Comparison of ENCODE assay signal across 15 cellular contexts in genomic region chr11:27058456-27058855, GRCh38. TPM values are rescaled to one million over a fixed set of nuclear protein-coding genes. Genes with fewer than 3 reads are reported as not detected.
"Had no signal": no experiment of that assay in that cellular context is flagged by ENCODE, and none has a peak within 500 bp of the region (broad histone marks: within the 10 kb centered on the region; RNA-seq: fewer than 3 reads in every experiment).

No MANE protein-coding gene starts in this region.

- H3K9me3 ChIP-seq: sigmoid colon had no signal

- H3K36me3 ChIP-seq: sigmoid colon had no signal

- H3K27me3 Mint-ChIP-seq: activated B cell treated with CpG ODN at 0.5 μM for 24 hours had no signal

- H3K36me3 Mint-ChIP-seq: brain had no signal

- H3K27ac ChIP-seq: sigmoid colon, tibial nerve had no signal

- DNase-seq: activated B cell treated with CpG ODN at 0.5 μM for 24 hours; activated effector memory CD4-positive, alpha-beta T cell treated with Interleukin-2 at 50 U/mL for 16 hours; activated T-cell treated with anti-CD3 and anti-CD28 coated beads, Interleukin-2, amount 50 U/mL, for 1 hour; amygdala; effector memory CD4-positive, alpha-beta T cell; hippocampal formation; kidney glomerular epithelial cell; sigmoid colon; stimulated activated CD4-positive, alpha-beta T cell treated with anti-CD3 and anti-CD28 coated beads, Interleukin-15, amount 100 ng/mL, for 24 hours had no signal

- H3K4me3 Mint-ChIP-seq: activated B cell treated with CpG ODN at 0.5 μM for 24 hours, brain had no signal

- H3K27ac Mint-ChIP-seq: activated B cell treated with CpG ODN at 0.5 μM for 24 hours; activated naive CD4-positive, alpha-beta T cell treated with anti-CD3 and anti-CD28 coated beads, Interleukin-2, amount 50 U/mL, for 72 hours; brain had no signal

- H3K27me3 ChIP-seq: sigmoid colon, tibial nerve had no signal

- H3K4me3 ChIP-seq: sigmoid colon, tibial nerve had no signal

- ATAC-seq: activated naive CD4-positive, alpha-beta T cell treated with anti-CD3 and anti-CD28 coated beads, Interleukin-2, amount 50 U/mL, for 72 hours had no signal

- H3K4me1 Mint-ChIP-seq: activated B cell treated with CpG ODN at 0.5 μM for 24 hours had no signal

RNA-seq across cellular contexts. Expression of gene BBOX1, which starts 17.8 kb away (rescaled TPM):
- total RNA-seq: activated B cell treated with CpG ODN at 0.5 μM for 24 hours; activated naive CD4-positive, alpha-beta T cell treated with anti-CD3 and anti-CD28 coated beads, Interleukin-2, amount 50 U/mL, for 72 hours; glomerular endothelial cell; sigmoid colon; T-helper 1 cell treated with Interleukin-12 subunit alpha and Interleukin-12 subunit beta and Interleukin-4 antibody, amounts not matched to agents 30 ng/mL and 1 ng/mL, for 36 hours had no signal
- polyA plus RNA-seq: neural cell, sigmoid colon had no signal
